In the genomic region with DNA sequence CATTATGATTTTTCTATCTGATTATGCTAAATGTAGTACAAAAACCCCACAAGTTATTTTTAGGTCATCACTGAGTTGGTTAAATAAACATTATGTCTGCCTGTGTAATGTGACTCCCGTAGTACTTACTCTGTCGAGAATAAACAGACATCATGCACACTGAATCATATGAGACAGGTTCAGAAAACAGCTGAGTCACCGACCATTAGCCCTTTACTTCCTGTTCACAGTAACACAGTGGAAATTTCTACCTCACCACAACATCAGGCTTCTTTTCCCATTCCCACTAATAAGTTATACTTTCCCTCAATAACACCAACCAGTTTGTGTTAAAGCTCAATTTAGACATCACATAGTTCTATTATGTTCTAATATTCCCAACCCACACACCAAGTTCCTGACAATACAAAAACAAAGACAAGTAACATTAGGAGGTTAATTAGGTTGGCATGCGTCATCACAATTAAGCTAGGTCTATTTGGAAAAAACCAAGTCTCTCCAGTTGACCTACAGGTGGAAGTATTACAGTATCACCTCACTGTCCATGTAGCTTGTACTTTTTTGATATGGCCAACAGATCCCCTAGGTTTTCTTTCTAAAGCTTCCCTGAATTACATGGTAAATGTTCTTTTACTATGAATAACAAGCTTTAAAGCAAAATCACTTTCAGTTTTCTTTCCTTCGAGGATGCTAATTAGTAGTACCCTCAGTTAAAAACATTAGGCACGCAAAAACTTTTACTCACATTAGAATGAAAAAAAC, we compare ENCODE assay signal across 8 cellular contexts.
A peak's percentile ranks its signal among the peaks of the same experiment; 100 is the strongest.
DNase-seq lines count a peak whose midpoint lies in the region; ATAC-seq, FAIRE-seq and TF ChIP-seq lines count a peak whose summit lies in the region.

No MANE protein-coding gene starts in this region.

- H4K20me1 ChIP-seq in SU-DHL-6 (ENCODE audit: low read depth, low read length): no peaks in the 10 kb centered on the region

- no peak overlapping the region for H2AFZ ChIP-seq in SU-DHL-6 (ENCODE audit: low read depth, low read length, severe bottlenecking)
- no peak overlapping the region for H2AFZ ChIP-seq in mesenchymal stem cell (ENCODE audit: low read depth, low read length)

- POLR2A ChIA-PET in AG04449 (lab: Yijun Ruan, JAX): interaction anchor here (1.0 kb wide), 1 partner anchor 21 kb away, joined by 3 read pairs; no protein-coding TSS in a partner anchor

- no peaks in the 10 kb centered on the region for H3K9me3 Mint-ChIP-seq in dendritic cell treated with granulocyte-macrophage colony-stimulating factor and Interleukin-4, amounts not matched to agents 40 ng/mL and 50 ng/mL, for 4 days

- CTCF ChIA-PET in AG04449 (lab: Yijun Ruan, JAX): interaction anchor here (1.0 kb wide), 1 partner anchor 173 kb away, joined by 5 read pairs; no protein-coding TSS in a partner anchor

- H3F3A ChIP-seq in SU-DHL-6 (ENCODE audit: insufficient read depth): no peaks in the 10 kb centered on the region

- peaks cover 7% of the 10 kb centered on the region for H3K4me1 ChIP-seq in mesenchymal stem cell (ENCODE audit: control insufficient read depth, insufficient read depth, low read depth, low read length)
- peaks cover 0 to 20% (median 11%) of the 10 kb centered on the region in 4 donors for H3K4me1 ChIP-seq in tibial artery

- peaks cover 65% of the 10 kb centered on the region for H3K79me2 ChIP-seq in SU-DHL-6 (ENCODE audit: insufficient read depth, low read length)

- H3K36me3 ChIP-seq in SU-DHL-6 (ENCODE audit: low read length) (no peaks in the 10 kb centered on the region), mesenchymal stem cell (ENCODE audit: control insufficient read depth in 1 of 2, insufficient read depth in 2 of 2, low read depth in 1 of 2, low read length in 2 of 2) (no peaks in the 10 kb centered on the region), tibial artery (no peaks in the 10 kb centered on the region)

- no peak overlapping the region for H3K4ac ChIP-seq in mesenchymal stem cell (ENCODE audit: low read depth in 1 of 2, low read length in 2 of 2)

- peak overlapping the region in 1 of 2 experiments; percentile 58 for H3K18ac ChIP-seq in mesenchymal stem cell (ENCODE audit: low read depth in 1 of 2, low read length in 2 of 2)

- H3K9ac ChIP-seq in SU-DHL-6 (ENCODE audit: low read length) (no peak overlapping the region), mesenchymal stem cell (ENCODE audit: low read length) (peak overlapping the region; percentile 87)

- WGBS in mesenchymal stem cell: 23% methylated on average over 5 of the region's 6 CpGs

- H3K4me3 Mint-ChIP-seq in dendritic cell treated with granulocyte-macrophage colony-stimulating factor and Interleukin-4, amounts not matched to agents 40 ng/mL and 50 ng/mL, for 4 days: peak overlapping the region; percentile 30

- peak; percentile 91 for FAIRE-seq in GM12891 (lab: Jason Lieb, UNC)

- H3K27ac ChIP-seq in SU-DHL-6 (ENCODE audit: low read depth, low read length) (peak overlapping the region; percentile 36), mesenchymal stem cell (ENCODE audit: low read length, poor library complexity, severe bottlenecking) (peak overlapping the region; percentile 82), tibial artery (peak overlapping the region; percentile 71 to 80)

- DNase-seq in AG04449 (ENCODE audit: low read depth, low spot score) (peak; percentile 97), GM12891 (ENCODE audit: insufficient read length, low spot score) (peak; percentile 32), NCI-H128 (lab: John Stamatoyannopoulos, UW; ENCODE audit: unreplicated experiment) (peak; percentile 72), mesenchymal stem cell (peak; percentile 100), tibial artery (peak; percentile 62 to 68)

- H3K27me3 Mint-ChIP-seq in dendritic cell treated with granulocyte-macrophage colony-stimulating factor and Interleukin-4, amounts not matched to agents 40 ng/mL and 50 ng/mL, for 4 days: no peaks in the 10 kb centered on the region

- H2AK5ac ChIP-seq in mesenchymal stem cell (ENCODE audit: low read length, severe bottlenecking): no peak overlapping the region

- no peaks in the 10 kb centered on the region for H3K9me2 ChIP-seq in SU-DHL-6 (replicated peaks; ENCODE audit: insufficient read depth, low read length)

- peak overlapping the region; percentile 34 for H3K4me2 ChIP-seq in SU-DHL-6 (ENCODE audit: low read depth, low read length, poor library complexity, severe bottlenecking)
- peak overlapping the region; percentile 13 for H3K4me2 ChIP-seq in mesenchymal stem cell (ENCODE audit: low read length, poor library complexity, severe bottlenecking)

- no peak overlapping the region for H2BK5ac ChIP-seq in mesenchymal stem cell (ENCODE audit: low read depth, low read length, poor library complexity, severe bottlenecking)

- peak overlapping the region; percentile 73 for H3K27ac Mint-ChIP-seq in dendritic cell treated with granulocyte-macrophage colony-stimulating factor and Interleukin-4, amounts not matched to agents 40 ng/mL and 50 ng/mL, for 4 days

- H3K4me1 Mint-ChIP-seq in dendritic cell treated with granulocyte-macrophage colony-stimulating factor and Interleukin-4, amounts not matched to agents 40 ng/mL and 50 ng/mL, for 4 days (ENCODE audit: low read depth): peaks cover 31% of the 10 kb centered on the region

- H4K8ac ChIP-seq in mesenchymal stem cell (ENCODE audit: low read length): no peak overlapping the region

- H2BK15ac ChIP-seq in mesenchymal stem cell (ENCODE audit: low read depth, poor library complexity, severe bottlenecking): no peak overlapping the region

- TF ChIP-seq CTCF in AG04449 (IDR thresholded peaks at IDR 0.05; ENCODE audit: insufficient read depth, low read length, missing control alignments) (no peak), SU-DHL-6 (IDR thresholded peaks at IDR 0.05; ENCODE audit: insufficient read depth, low read length, poor library complexity, severe bottlenecking) (no peak), tibial artery (IDR thresholded peaks at IDR 0.05) (no peak)

- H3K4me3 ChIP-seq in AG04449 (ENCODE audit: low read depth, low read length): no peak overlapping the region
- no peak overlapping the region for H3K4me3 ChIP-seq in SU-DHL-6 (ENCODE audit: insufficient read depth, low read length, poor library complexity, severe bottlenecking)
- peak overlapping the region in 1 of 2 experiments; percentile 69 for H3K4me3 ChIP-seq in mesenchymal stem cell (ENCODE audit: insufficient read depth in 1 of 2, low read depth in 1 of 2, low read length in 2 of 2)
- peak overlapping the region in 1 of 2 donors; percentile 9 for H3K4me3 ChIP-seq in tibial artery

- no peak overlapping the region for H2BK12ac ChIP-seq in mesenchymal stem cell (ENCODE audit: low read length in 2 of 2)

- H2BK120ac ChIP-seq in mesenchymal stem cell (ENCODE audit: low read depth, low read length): no peak overlapping the region

- H3K27me3 ChIP-seq in SU-DHL-6 (ENCODE audit: low read length) (no peaks in the 10 kb centered on the region), mesenchymal stem cell (ENCODE audit: control insufficient read depth in 1 of 2, insufficient read depth in 1 of 2, low read length in 2 of 2) (no peaks in the 10 kb centered on the region), tibial artery (no peaks in the 10 kb centered on the region)

- no peak overlapping the region for H4K91ac ChIP-seq in mesenchymal stem cell (ENCODE audit: low read length)

- H3K36me3 Mint-ChIP-seq in dendritic cell treated with granulocyte-macrophage colony-stimulating factor and Interleukin-4, amounts not matched to agents 40 ng/mL and 50 ng/mL, for 4 days (ENCODE audit: low read depth): peaks cover 6% of the 10 kb centered on the region

- ATAC-seq in HG02798 (IDR thresholded peaks at IDR 0.05; ENCODE audit: poor library complexity, unreplicated experiment): peak; percentile 71

- no peak overlapping the region for H3K23ac ChIP-seq in mesenchymal stem cell (ENCODE audit: low read length in 2 of 2)

- no peak overlapping the region for H3K14ac ChIP-seq in mesenchymal stem cell (ENCODE audit: low read length in 2 of 2)

- TF ChIP-seq POLR2A in GM12891 (IDR thresholded peaks at IDR 0.05; ENCODE audit: low read depth, low read length): no peak; the same call in 1 of the 2 replicates

- no peaks in the 10 kb centered on the region for H3K9me3 ChIP-seq in SU-DHL-6 (ENCODE audit: insufficient read depth, low read length)
- H3K9me3 ChIP-seq in mesenchymal stem cell (ENCODE audit: control insufficient read depth, low read length): no peaks in the 10 kb centered on the region
- no peaks in the 10 kb centered on the region for H3K9me3 ChIP-seq in tibial artery

- intact Hi-C loops in dendritic cell treated with granulocyte-macrophage colony-stimulating factor and Interleukin-4, amounts not matched to agents 40 ng/mL and 50 ng/mL, for 4 days (cut with micrococcal nuclease): no loop called here
- intact Hi-C loops in tibial artery (cut with DNase I; ENCODE audit: low total_unique reads): no loop called here

- H3K79me1 ChIP-seq in mesenchymal stem cell (replicated peaks; ENCODE audit: low read length, poor library complexity, severe bottlenecking): peaks cover 5% of the 10 kb centered on the region

TF ChIP-seq in GM12891, 5 proteins besides CTCF, POLR2A, EP300 and RAD21:
- TF ChIP-seq TAF1 (IDR thresholded peaks at IDR 0.05; ENCODE audit: low read depth, low read length) (no peak), POLR2AphosphoS5 (IDR thresholded peaks at IDR 0.05; ENCODE audit: low read depth, low read length) (peak; percentile 34; the same call in 1 of the 2 replicates)

Comparison
In these comparisons a context has a peak if more than half of its experiments do, and no peak if none do; other contexts are left out.
1. DNase-seq: peak in every context shown above with its lines; median percentile 100 in mesenchymal stem cell; 97 in AG04449; 72 in NCI-H128; 65 in tibial artery; 32 in GM12891.